ENCODE assay signal across 8 cellular contexts in the genomic region with DNA sequence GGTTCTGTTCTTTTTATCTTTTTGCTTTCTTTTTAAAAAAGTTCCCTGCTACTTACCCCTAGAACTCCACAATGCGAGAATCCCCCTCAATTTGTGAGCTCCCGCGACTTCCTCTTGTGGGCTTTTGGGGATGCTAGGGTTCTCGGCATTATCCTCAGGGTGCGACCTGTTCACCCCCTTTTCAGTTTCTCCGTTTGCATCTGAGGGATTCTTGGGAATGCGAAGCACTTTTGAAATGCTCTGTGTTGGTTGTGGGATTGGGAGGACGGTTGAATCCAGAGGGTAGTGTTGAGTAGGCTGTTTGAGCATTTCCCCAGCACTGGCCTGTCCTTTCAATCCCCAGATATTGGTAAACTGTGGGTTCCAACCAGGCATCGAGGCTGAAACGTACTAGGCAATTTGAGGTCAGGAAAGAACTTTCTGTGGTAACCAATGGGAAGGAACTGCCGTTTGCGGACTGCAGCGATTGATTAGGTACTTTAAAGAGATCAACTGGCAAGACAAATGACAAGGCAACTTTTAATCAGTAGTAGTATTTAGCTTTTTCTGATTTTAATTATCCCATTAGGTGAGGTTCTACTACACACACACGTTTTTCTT.
DNase-seq lines count a peak whose midpoint lies in the region; ATAC-seq and TF ChIP-seq lines count a peak whose summit lies in the region.

No MANE protein-coding gene starts in this region.

- DNase-seq in SW480 (ENCODE audit: low spot score) (peak; percentile 14), epithelial cell of prostate (ENCODE audit: low read depth, low spot score) (no peak), nephron progenitor cell (no peak), GM03348 (ENCODE audit: low spot score) (no peak)
- no peak for DNase-seq in stimulated activated naive CD4-positive, alpha-beta T cell treated with Interleukin-2 at 50 U/mL for 16 hours (lab: John Stamatoyannopoulos, UW)

- TF ChIP-seq CTCF in nephron progenitor cell (IDR thresholded peaks at IDR 0.05), result no peak

- H3K27ac ChIP-seq in BLaER1 (peak overlapping the region; percentile 81), epithelial cell of prostate (peak overlapping the region; percentile 64)

- no peaks in the 10 kb centered on the region for H3K9me3 Mint-ChIP-seq in nephron progenitor cell

- H3K4me3 Mint-ChIP-seq in nephron progenitor cell, result peak overlapping the region; percentile 100

- H3K27me3 Mint-ChIP-seq in nephron progenitor cell (ENCODE audit: low read depth, poor library complexity), result no peaks in the 10 kb centered on the region

- H3K9me3 ChIP-seq in BLaER1, result no peaks in the 10 kb centered on the region

- peak overlapping the region; percentile 87 for H3K4me2 ChIP-seq in BLaER1

- H3K36me3 ChIP-seq in BLaER1, result peaks cover 27% of the 10 kb centered on the region

- peaks cover 30% of the 10 kb centered on the region for H3K36me3 Mint-ChIP-seq in nephron progenitor cell (ENCODE audit: low read depth)

- H3K27ac Mint-ChIP-seq in nephron progenitor cell, result peak overlapping the region; percentile 99

- ATAC-seq in GM19324 (IDR thresholded peaks at IDR 0.05; ENCODE audit: low FRiP score, unreplicated experiment), result peak; percentile 6
- ATAC-seq in HG03196 (IDR thresholded peaks at IDR 0.05; ENCODE audit: unreplicated experiment), result peak; percentile 16

- peaks cover 25% of the 10 kb centered on the region for H3K4me1 ChIP-seq in BLaER1

- peak overlapping the region; percentile 73 for H3K4me3 ChIP-seq in BLaER1

- H3K27me3 ChIP-seq in BLaER1, result no peaks in the 10 kb centered on the region

- peak overlapping the region; percentile 83 for H3K9ac ChIP-seq in BLaER1

- H4K20me1 ChIP-seq in BLaER1, result peaks cover 22% of the 10 kb centered on the region

- peaks cover 32% of the 10 kb centered on the region for H3K4me1 Mint-ChIP-seq in nephron progenitor cell
